Comparison of ENCODE assay signal across 8 cellular contexts in genomic region chr7:129824291-129825004, GRCh38.
DNase-seq lines count a peak whose midpoint lies in the region; ATAC-seq and TF ChIP-seq lines count a peak whose summit lies in the region.

No MANE protein-coding gene starts in this region.

- DNase-seq in MG63 (no peak), coronary artery (ENCODE audit: low spot score) (no peak), neural progenitor cell (ENCODE audit: low spot score) (no peak), GDM1 (lab: John Stamatoyannopoulos, UW) (no peak), GM20000 (ENCODE audit: low spot score) (no peak), NCI-H226 (no peak)

- no peaks in the 10 kb centered on the region for H3K9me3 Mint-ChIP-seq in neural progenitor cell

- no peaks in the 10 kb centered on the region for H3K36me3 Mint-ChIP-seq in neural progenitor cell

- H3K4me3 ChIP-seq in BLaER1 treated with 17β-estradiol and CSF1 and Interleukin-3, amounts not matched to agents 10 nM and 100 nM, result peak overlapping the region; percentile 61 to 82 (median 72)
- peak overlapping the region; percentile 61 for H3K4me3 ChIP-seq in MG63
- peak overlapping the region; percentile 89 for H3K4me3 ChIP-seq in coronary artery
- peak overlapping the region; percentile 61 for H3K4me3 ChIP-seq in neural progenitor cell

- peak overlapping the region; percentile 80 to 100 (median 98) for H3K4me2 ChIP-seq in BLaER1 treated with 17β-estradiol and CSF1 and Interleukin-3, amounts not matched to agents 10 nM and 100 nM
- H3K4me2 ChIP-seq in neural progenitor cell, result peak overlapping the region; percentile 76

- TF ChIP-seq CTCF in coronary artery (IDR thresholded peaks at IDR 0.05) (no peak), neural progenitor cell (IDR thresholded peaks at IDR 0.05) (no peak), GM20000 (IDR thresholded peaks at IDR 0.05; ENCODE audit: extremely low read depth, missing control alignments) (no peak)

- H3K27ac Mint-ChIP-seq in neural progenitor cell, result no peak overlapping the region

- peaks cover 23% of the 10 kb centered on the region for H3F3A ChIP-seq in neural progenitor cell (ENCODE audit: low read depth)

- H2AFZ ChIP-seq in neural progenitor cell (replicated peaks), result peak overlapping the region; percentile 66

- ATAC-seq in HG03342 (IDR thresholded peaks at IDR 0.05; ENCODE audit: unreplicated experiment), result no peak

- H4K20me1 ChIP-seq in BLaER1 treated with 17β-estradiol and CSF1 and Interleukin-3, amounts not matched to agents 10 nM and 100 nM, result 0 out of 22 replicates have a peak, but pooled peaks cover 0 to 4% (median 0%) of the 10 kb centered on the region in 11 experiments
- H4K20me1 ChIP-seq in neural progenitor cell (ENCODE audit: low read depth), result no peaks in the 10 kb centered on the region

- H3K4me3 Mint-ChIP-seq in neural progenitor cell, result peak overlapping the region; percentile 91

- peaks cover 6 to 23% (median 17%) of the 10 kb centered on the region in 10 experiments; a peak in 19 of 20 replicates for H3K4me1 ChIP-seq in BLaER1 treated with 17β-estradiol and CSF1 and Interleukin-3, amounts not matched to agents 10 nM and 100 nM
- peaks cover 12% of the 10 kb centered on the region for H3K4me1 ChIP-seq in neural progenitor cell

- peaks cover 0 to 10% (median 0%) of the 10 kb centered on the region in 11 experiments; a peak in 4 of 22 replicates for H3K27me3 ChIP-seq in BLaER1 treated with 17β-estradiol and CSF1 and Interleukin-3, amounts not matched to agents 10 nM and 100 nM
- no peaks in the 10 kb centered on the region for H3K27me3 ChIP-seq in MG63
- H3K27me3 ChIP-seq in neural progenitor cell, result no peaks in the 10 kb centered on the region

- no peaks in the 10 kb centered on the region for H3K79me2 ChIP-seq in neural progenitor cell (ENCODE audit: low read depth)

- peaks cover 13% of the 10 kb centered on the region for H3K4me1 Mint-ChIP-seq in neural progenitor cell

- no peaks in the 10 kb centered on the region for H3K36me3 ChIP-seq in BLaER1 treated with 17β-estradiol and CSF1 and Interleukin-3, amounts not matched to agents 10 nM and 100 nM
- H3K36me3 ChIP-seq in MG63 (peaks cover 6% of the 10 kb centered on the region), neural progenitor cell (no peaks in the 10 kb centered on the region)

- peak overlapping the region in 1 of 11 experiments; percentile 69; a peak in 2 of 22 replicates for H3K27ac ChIP-seq in BLaER1 treated with 17β-estradiol and CSF1 and Interleukin-3, amounts not matched to agents 10 nM and 100 nM
- H3K27ac ChIP-seq in coronary artery (peak overlapping the region in 1 of 2 donors; percentile 82), neural progenitor cell (no peak overlapping the region)

- peak overlapping the region in 10 of 11 experiments; percentile 69 to 81 (median 77); a peak in 18 of 22 replicates for H3K9ac ChIP-seq in BLaER1 treated with 17β-estradiol and CSF1 and Interleukin-3, amounts not matched to agents 10 nM and 100 nM
- no peak overlapping the region for H3K9ac ChIP-seq in neural progenitor cell

- no peaks in the 10 kb centered on the region for H3K9me3 ChIP-seq in BLaER1 treated with 17β-estradiol and CSF1 and Interleukin-3, amounts not matched to agents 10 nM and 100 nM (replicated peaks in 1 of 11)
- H3K9me3 ChIP-seq in MG63 (no peaks in the 10 kb centered on the region), neural progenitor cell (ENCODE audit: low read depth) (no peaks in the 10 kb centered on the region)

- H3K27me3 Mint-ChIP-seq in neural progenitor cell (ENCODE audit: insufficient read depth, low read depth), result peaks cover 19% of the 10 kb centered on the region
